ENCODE assay signal across 9 cellular contexts in genomic region chr17:49497147-49498036, GRCh38. TPM values are rescaled to one million over a fixed set of nuclear protein-coding genes. Genes with fewer than 3 reads are reported as not detected.
DNase-seq lines count a peak whose midpoint lies in the region; ATAC-seq and TF ChIP-seq lines count a peak whose summit lies in the region.
"Had no signal": no experiment of that assay in that cellular context is flagged by ENCODE, and none has a peak within 500 bp of the region (broad histone marks: within the 10 kb centered on the region; RNA-seq: fewer than 3 reads in every experiment).

No MANE protein-coding gene starts in this region.

- intact Hi-C loops in activated CD4-positive, alpha-beta T cell treated with anti-CD3 and anti-CD28 coated beads for 36 hours (cut with DNase I, micrococcal nuclease) = loop anchor here (2.0 to 10.0 kb wide), 5 partner anchors 60 to 773 kb away; partner anchors contain the start of genes DLX4 (in 1 of the 2), HOXB13 (in 1 of the 2), PRAC1 (in 1 of the 2) and PRAC2 (in 1 of the 2)
- intact Hi-C loops in activated CD4-positive, alpha-beta memory T cell treated with anti-CD3 and anti-CD28 coated beads for 36 hours (cut with micrococcal nuclease) = loop anchor here (2.0 kb wide), 1 partner anchor 59 kb away; no protein-coding TSS in a partner anchor

- POLR2A ChIA-PET in activated CD4-positive, alpha-beta T cell treated with anti-CD3 and anti-CD28 coated beads for 36 hours (lab: Charles Lee) = interaction anchor here (0.6 kb wide), 1 partner anchor 36 kb away, joined by 3 read pairs; no protein-coding TSS in a partner anchor
- POLR2A ChIA-PET in activated CD4-positive, alpha-beta memory T cell treated with anti-CD3 and anti-CD28 coated beads for 36 hours (lab: Charles Lee) = no interaction called here

- H3K9me3 Mint-ChIP-seq in activated CD4-positive, alpha-beta T cell treated with anti-CD3 and anti-CD28 coated beads for 36 hours (ENCODE audit: low read depth) = no peaks in the 10 kb centered on the region
- no peaks in the 10 kb centered on the region for H3K9me3 Mint-ChIP-seq in activated CD4-positive, alpha-beta memory T cell treated with anti-CD3 and anti-CD28 coated beads for 36 hours

- peaks cover 52% of the 10 kb centered on the region for H3K27me3 Mint-ChIP-seq in activated CD4-positive, alpha-beta T cell treated with anti-CD3 and anti-CD28 coated beads for 36 hours
- H3K27me3 Mint-ChIP-seq in activated CD4-positive, alpha-beta memory T cell treated with anti-CD3 and anti-CD28 coated beads for 36 hours = peaks cover 51% of the 10 kb centered on the region

- H3K4me1 ChIP-seq in neuron (ENCODE audit: insufficient read depth, low read length) = peaks cover 14% of the 10 kb centered on the region

- DNase-seq in activated CD4-positive, alpha-beta T cell treated with anti-CD3 and anti-CD28 coated beads for 36 hours = peak; percentile 42
- DNase-seq in activated CD4-positive, alpha-beta T cell treated with anti-CD3 and anti-CD28 coated beads, Interleukin-2, amount 50 U/mL, for 4 hours = no peak
- peak; percentile 34 for DNase-seq in activated CD4-positive, alpha-beta memory T cell treated with anti-CD3 and anti-CD28 coated beads for 36 hours
- DNase-seq in fibroblast of mammary gland (ENCODE audit: low read depth) = peak; percentile 16
- DNase-seq in T1000 (lab: John Stamatoyannopoulos, UW) = no peak
- DNase-seq in GDM1 (lab: John Stamatoyannopoulos, UW) = no peak
- DNase-seq in NCI-H1048 (lab: John Stamatoyannopoulos, UW) = no peak
- DNase-seq: DND-41 had no signal

- H3K27me3 ChIP-seq in neuron (ENCODE audit: insufficient read depth, low read length) = peaks cover 25% of the 10 kb centered on the region

- H3K36me3 ChIP-seq in neuron (ENCODE audit: insufficient read depth, low read length) = no peaks in the 10 kb centered on the region

- H3K9me3 ChIP-seq in neuron (ENCODE audit: low read length) = no peaks in the 10 kb centered on the region

- H2AFZ ChIP-seq in neuron (ENCODE audit: low read depth, low read length) = peak overlapping the region; percentile 0

- H3K27ac Mint-ChIP-seq in activated CD4-positive, alpha-beta T cell treated with anti-CD3 and anti-CD28 coated beads for 36 hours = no peak overlapping the region
- H3K27ac Mint-ChIP-seq in activated CD4-positive, alpha-beta memory T cell treated with anti-CD3 and anti-CD28 coated beads for 36 hours = no peak overlapping the region

- peak overlapping the region; percentile 63 for H3K4me3 Mint-ChIP-seq in activated CD4-positive, alpha-beta T cell treated with anti-CD3 and anti-CD28 coated beads for 36 hours
- H3K4me3 Mint-ChIP-seq in activated CD4-positive, alpha-beta memory T cell treated with anti-CD3 and anti-CD28 coated beads for 36 hours = peak overlapping the region; percentile 51

- H3K36me3 Mint-ChIP-seq in activated CD4-positive, alpha-beta T cell treated with anti-CD3 and anti-CD28 coated beads for 36 hours (ENCODE audit: low read depth) = no peaks in the 10 kb centered on the region
- H3K36me3 Mint-ChIP-seq in activated CD4-positive, alpha-beta memory T cell treated with anti-CD3 and anti-CD28 coated beads for 36 hours = no peaks in the 10 kb centered on the region

- H3K4me1 Mint-ChIP-seq in activated CD4-positive, alpha-beta T cell treated with anti-CD3 and anti-CD28 coated beads for 36 hours = peaks cover 16% of the 10 kb centered on the region
- H3K4me1 Mint-ChIP-seq in activated CD4-positive, alpha-beta memory T cell treated with anti-CD3 and anti-CD28 coated beads for 36 hours (ENCODE audit: low read depth) = peaks cover 22% of the 10 kb centered on the region

- no peak for ATAC-seq in activated CD4-positive, alpha-beta T cell treated with anti-CD3 and anti-CD28 coated beads for 36 hours

- CTCF ChIA-PET in activated CD4-positive, alpha-beta T cell treated with anti-CD3 and anti-CD28 coated beads for 36 hours (lab: Charles Lee) = interaction anchor here (0.6 to 4.7 kb wide), 16 partner anchors 10 to 269 kb away, joined by 3 to 46 read pairs (median 3); no protein-coding TSS in a partner anchor
- CTCF ChIA-PET in activated CD4-positive, alpha-beta memory T cell treated with anti-CD3 and anti-CD28 coated beads for 36 hours (lab: Charles Lee) = interaction anchor here (0.6 to 6.2 kb wide), 16 partner anchors 7 to 500 kb away, joined by 3 to 71 read pairs (median 4); partner anchors contain the start of gene PHB1

- TF ChIP-seq CTCF in fibroblast of mammary gland (conservative IDR thresholded peaks at IDR 0.05; ENCODE audit: control insufficient read depth, insufficient read depth, low read depth, low read length) = no peak

- H3K4me3 ChIP-seq in fibroblast of mammary gland (ENCODE audit: control insufficient read depth, low read depth, low read length) = no peak overlapping the region
- peak overlapping the region; percentile 87 for H3K4me3 ChIP-seq in neuron (ENCODE audit: low read length)

RNA-seq across cellular contexts. Expression of gene NGFR, which starts 2.3 kb away (rescaled TPM):
- total RNA-seq in activated CD4-positive, alpha-beta T cell treated with anti-CD3 and anti-CD28 coated beads for 36 hours = under 1 TPM; 0.21 to 0.46 TPM
- under 1 TPM; 0.17 to 0.21 TPM for total RNA-seq in activated CD4-positive, alpha-beta memory T cell treated with anti-CD3 and anti-CD28 coated beads for 36 hours

Comparison
In these comparisons a context has a peak if more than half of its experiments do, and no peak if none do; other contexts are left out.
1. DNase-seq: peak in activated CD4-positive, alpha-beta T cell treated with anti-CD3 and anti-CD28 coated beads for 36 hours (single experiment), activated CD4-positive, alpha-beta memory T cell treated with anti-CD3 and anti-CD28 coated beads for 36 hours (single experiment) and fibroblast of mammary gland (single experiment); none in activated CD4-positive, alpha-beta T cell treated with anti-CD3 and anti-CD28 coated beads, Interleukin-2, amount 50 U/mL, for 4 hours (0 of 2), T1000 (single experiment), GDM1 (single experiment) and NCI-H1048 (single experiment).